Comparison of ENCODE assay signal across 12 cellular contexts in genomic region chr3:172596394-172596706, GRCh38.
DNase-seq lines count a peak whose midpoint lies in the region; ATAC-seq and TF ChIP-seq lines count a peak whose summit lies in the region.
"Had no signal": no experiment of that assay in that cellular context is flagged by ENCODE, and none has a peak within 500 bp of the region (broad histone marks: within the 10 kb centered on the region; RNA-seq: fewer than 3 reads in every experiment).

No MANE protein-coding gene starts in this region.

- H3K36me3 ChIP-seq in smooth muscle cell (ENCODE audit: low read depth): no peaks in the 10 kb centered on the region

- 58% methylated on average over 2 of the region's 2 CpGs for WGBS in smooth muscle cell (ENCODE audit: low lambda C conversion rate)

- peaks cover 45% of the 10 kb centered on the region for H3K4me1 Mint-ChIP-seq in T-helper 2 cell treated with Interferon-gamma antibody and Interleukin-4, amounts not matched to agents 5 μg/mL and 100 μg/mL, for 36 hours (ENCODE audit: low read depth)
- H3K4me1 Mint-ChIP-seq in WTC11: no peaks in the 10 kb centered on the region

- CTCF ChIA-PET in WTC11 (lab: Charles Lee): interaction anchor here (0.9 to 3.5 kb wide), 15 partner anchors 10 to 264 kb away, joined by 3 to 15 read pairs (median 6); partner anchors contain the start of gene TNFSF10

- no peak overlapping the region for H3K27ac Mint-ChIP-seq in T-helper 2 cell treated with Interferon-gamma antibody and Interleukin-4, amounts not matched to agents 5 μg/mL and 100 μg/mL, for 36 hours
- H3K27ac Mint-ChIP-seq in WTC11: no peak overlapping the region

- no peaks in the 10 kb centered on the region for H3K9me3 Mint-ChIP-seq in T-helper 2 cell treated with Interferon-gamma antibody and Interleukin-4, amounts not matched to agents 5 μg/mL and 100 μg/mL, for 36 hours
- H3K9me3 Mint-ChIP-seq in WTC11: peaks cover 5% of the 10 kb centered on the region
- H3K9me3 Mint-ChIP-seq: IgD-negative memory B cell had no signal

- POLR2A ChIA-PET in WTC11 (lab: Charles Lee): no interaction called here

- DNase-seq in T-helper 2 cell treated with Interferon-gamma antibody and Interleukin-4, amounts not matched to agents 5 μg/mL and 100 μg/mL, for 36 hours (ENCODE audit: low spot score): no peak
- no peak for DNase-seq in T-helper 2 cell
- no peak for DNase-seq in WTC11 (ENCODE audit: low spot score)
- DNase-seq in foreskin keratinocyte: no peak
- DNase-seq in smooth muscle cell (lab: John Stamatoyannopoulos, UW; ENCODE audit: unreplicated experiment): no peak
- DNase-seq in coronary artery (ENCODE audit: low spot score): no peak
- no peak for DNase-seq in HK-2 (ENCODE audit: unreplicated experiment)
- DNase-seq: activated CD4-positive, alpha-beta T cell treated with anti-CD3 and anti-CD28 coated beads, Interleukin-2, amount 50 U/mL, for 1 hour had no signal

- H3K9ac ChIP-seq in smooth muscle cell (ENCODE audit: low read depth): no peak overlapping the region

- peak overlapping the region; percentile 72 for H3K4me3 Mint-ChIP-seq in T-helper 2 cell treated with Interferon-gamma antibody and Interleukin-4, amounts not matched to agents 5 μg/mL and 100 μg/mL, for 36 hours
- no peak overlapping the region for H3K4me3 Mint-ChIP-seq in WTC11

- peaks cover 14% of the 10 kb centered on the region for H3K4me1 ChIP-seq in foreskin keratinocyte
- no peaks in the 10 kb centered on the region for H3K4me1 ChIP-seq in smooth muscle cell (ENCODE audit: low read depth)

- H4K20me1 ChIP-seq in smooth muscle cell (ENCODE audit: low read depth): no peaks in the 10 kb centered on the region

- no peak overlapping the region for H3K4me2 ChIP-seq in smooth muscle cell

- no peaks in the 10 kb centered on the region for H3K9me3 ChIP-seq in smooth muscle cell (replicated peaks; ENCODE audit: low read depth)

- no peaks in the 10 kb centered on the region for H3K27me3 Mint-ChIP-seq in T-helper 2 cell treated with Interferon-gamma antibody and Interleukin-4, amounts not matched to agents 5 μg/mL and 100 μg/mL, for 36 hours (ENCODE audit: low read depth)
- no peaks in the 10 kb centered on the region for H3K27me3 Mint-ChIP-seq in WTC11 (ENCODE audit: low read depth)
- H3K27me3 Mint-ChIP-seq: brain, IgD-negative memory B cell had no signal

- ATAC-seq in WTC11 (no peak), foreskin keratinocyte (no peak), HG03039 (IDR thresholded peaks at IDR 0.05; ENCODE audit: unreplicated experiment) (no peak)

- H3K36me3 Mint-ChIP-seq in T-helper 2 cell treated with Interferon-gamma antibody and Interleukin-4, amounts not matched to agents 5 μg/mL and 100 μg/mL, for 36 hours (ENCODE audit: low read depth): no peaks in the 10 kb centered on the region
- no peaks in the 10 kb centered on the region for H3K36me3 Mint-ChIP-seq in WTC11
- H3K36me3 Mint-ChIP-seq: brain, IgD-negative memory B cell had no signal

- H2AFZ ChIP-seq in smooth muscle cell (ENCODE audit: low read depth): peak overlapping the region; percentile 81

- peak overlapping the region; percentile 90 for H3K27ac ChIP-seq in foreskin keratinocyte
- H3K27ac ChIP-seq in smooth muscle cell (ENCODE audit: low read depth): peak overlapping the region; percentile 35
- no peak overlapping the region for H3K27ac ChIP-seq in coronary artery

- TF ChIP-seq CTCF in WTC11 (IDR thresholded peaks at IDR 0.05) (0 out of 2 replicates have a peak, but pooled peaks have one; percentile 30), foreskin keratinocyte (conservative IDR thresholded peaks at IDR 0.05) (no peak), smooth muscle cell (IDR thresholded peaks at IDR 0.05; ENCODE audit: borderline replicate concordance, insufficient read depth, poor library complexity, severe bottlenecking) (no peak), coronary artery (IDR thresholded peaks at IDR 0.05) (no peak)

- no peaks in the 10 kb centered on the region for H3K79me2 ChIP-seq in smooth muscle cell (ENCODE audit: low read depth)

- no peaks in the 10 kb centered on the region for H3K27me3 ChIP-seq in foreskin keratinocyte
- H3K27me3 ChIP-seq in smooth muscle cell (ENCODE audit: low read depth): no peaks in the 10 kb centered on the region

- no peaks in the 10 kb centered on the region for H3F3A ChIP-seq in smooth muscle cell (ENCODE audit: low read depth)

- H3K4me3 ChIP-seq in smooth muscle cell (no peak overlapping the region), coronary artery (no peak overlapping the region)
- H3K4me3 ChIP-seq: lung had no signal

TF ChIP-seq in WTC11, 78 proteins besides CTCF, POLR2A, EP300 and RAD21 (continues in another document):
- TF ChIP-seq RELA (CRISPR knock-in tag; IDR thresholded peaks at IDR 0.05; ENCODE audit: borderline replicate concordance): no peak
- TF ChIP-seq TP53 (CRISPR knock-in tag; IDR thresholded peaks at IDR 0.05): no peak
- no peak for TF ChIP-seq ETV6 (CRISPR knock-in tag; IDR thresholded peaks at IDR 0.05)
- no peak for TF ChIP-seq NFYB (CRISPR knock-in tag; conservative IDR thresholded peaks at IDR 0.05; ENCODE audit: low read depth)
- TF ChIP-seq ELF4 (CRISPR knock-in tag; IDR thresholded peaks at IDR 0.05; ENCODE audit: low read depth): no peak
- TF ChIP-seq ZNF138 (CRISPR knock-in tag; conservative IDR thresholded peaks at IDR 0.05): no peak
- TF ChIP-seq PRDM15 (CRISPR knock-in tag; IDR thresholded peaks at IDR 0.05): no peak
- TF ChIP-seq MLX (CRISPR knock-in tag; IDR thresholded peaks at IDR 0.05): no peak
- no peak for TF ChIP-seq HMGXB4 (CRISPR knock-in tag; IDR thresholded peaks at IDR 0.05)
- no peak for TF ChIP-seq NFE2L1 (CRISPR knock-in tag; IDR thresholded peaks at IDR 0.05)
- no peak for TF ChIP-seq PRRX2 (CRISPR knock-in tag; IDR thresholded peaks at IDR 0.05)
- TF ChIP-seq EMX1 (CRISPR knock-in tag; IDR thresholded peaks at IDR 0.05): no peak

Comparison
In these comparisons a context has a peak if more than half of its experiments do, and no peak if none do; other contexts are left out.
1. H3K27ac ChIP-seq: peak in foreskin keratinocyte (single experiment) and smooth muscle cell (single experiment); none in coronary artery (0 of 2).